Comparison of ENCODE assay signal across 8 cellular contexts in the genomic region with DNA sequence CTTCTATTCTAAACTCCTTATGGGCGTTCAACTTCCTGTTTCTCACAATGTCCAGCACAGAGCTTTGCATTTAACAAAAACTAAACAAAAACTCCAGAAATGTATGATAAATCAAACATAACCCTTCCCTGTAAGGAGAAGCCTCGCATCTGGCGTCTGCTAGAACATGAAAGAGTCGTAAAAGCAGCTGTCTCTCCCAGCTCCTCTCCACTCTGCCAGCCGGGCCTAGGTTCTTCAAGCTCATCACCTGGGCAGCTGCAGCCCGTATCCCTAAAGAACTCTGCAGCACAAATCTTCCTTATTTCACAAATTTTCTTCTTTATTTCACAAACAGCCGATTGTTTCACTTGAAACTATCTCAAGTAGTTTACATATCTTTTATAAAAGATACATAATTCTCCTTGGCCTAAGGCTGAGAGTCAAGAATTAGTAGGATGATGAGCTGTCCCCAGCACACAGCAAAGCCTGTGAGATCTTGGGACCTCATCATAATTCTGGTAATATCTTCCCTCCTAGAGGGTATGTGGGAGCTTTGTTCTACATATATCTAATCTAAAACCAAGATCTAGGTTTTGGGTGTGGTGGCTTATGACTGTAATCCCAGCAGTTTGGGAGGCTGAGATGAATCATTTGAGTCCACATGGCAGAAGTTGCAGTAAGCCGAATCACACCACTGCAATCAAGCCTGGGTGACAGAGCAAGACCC. TPM values are rescaled to one million over a fixed set of nuclear protein-coding genes. Genes with fewer than 3 reads are reported as not detected.
DNase-seq lines count a peak whose midpoint lies in the region; ATAC-seq and TF ChIP-seq lines count a peak whose summit lies in the region.

No MANE protein-coding gene starts in this region.

- no peaks in the 10 kb centered on the region for H3K27me3 Mint-ChIP-seq in T-helper 17 cell

- peaks cover 2% of the 10 kb centered on the region for H3K36me3 Mint-ChIP-seq in T-helper 17 cell (ENCODE audit: low read depth)

- H3K4me1 Mint-ChIP-seq in T-helper 17 cell: peaks cover 22% of the 10 kb centered on the region

- intact Hi-C loops in lower leg skin (cut with DNase I; ENCODE audit: low total_unique reads): no loop called here

- peak; percentile 95 for DNase-seq in ELR (ENCODE audit: low read depth)
- no peak for DNase-seq in T-helper 17 cell
- peak; percentile 63 for DNase-seq in stimulated activated CD4-positive, alpha-beta T cell treated with anti-CD3 and anti-CD28 coated beads, Interleukin-15, amount 100 ng/mL, for 24 hours
- no peak for DNase-seq in globus pallidus (ENCODE audit: low spot score)
- no peak for DNase-seq in NCI-H2029 (lab: John Stamatoyannopoulos, UW)
- no peak for DNase-seq in lower leg skin (ENCODE audit: low spot score in 2 of 2)
- DNase-seq in NCI-H345 treated with DMSO at 0.1 percent for 48 hours (lab: John Stamatoyannopoulos, UW; ENCODE audit: unreplicated experiment): no peak

- peak; percentile 73 for ATAC-seq in T-helper 17 cell
- ATAC-seq in esophagus mucosa: peak; percentile 77

- H3K9me3 ChIP-seq in T-helper 17 cell (ENCODE audit: control insufficient read depth, low read length, poor library complexity, severe bottlenecking): no peaks in the 10 kb centered on the region

- H3K4me3 Mint-ChIP-seq in T-helper 17 cell: no peak overlapping the region

- H3K27ac Mint-ChIP-seq in T-helper 17 cell: peak overlapping the region; percentile 88

- no peak for TF ChIP-seq POLR2A in lower leg skin (IDR thresholded peaks at IDR 0.05)

- WGBS in lower leg skin, 2 donors: 30 to 34% methylated on average over 8 of the region's 8 CpGs

- H3K4me3 ChIP-seq in lower leg skin (ENCODE audit: low read depth, poor library complexity, severe bottlenecking): no peak overlapping the region

- TF ChIP-seq CTCF in lower leg skin (IDR thresholded peaks at IDR 0.05): no peak

RNA-seq across cellular contexts. Expression of a gene that starts 35.3 kb away (rescaled TPM):
- total RNA-seq in T-helper 17 cell (100 to 1,000 TPM; 186 to 190 TPM), esophagus mucosa (2,122 TPM), lower leg skin (1,000 to 10,000 TPM; 1,272 to 1,552 (median 1,345) TPM)

Comparison
In these comparisons a context has a peak if more than half of its experiments do, and no peak if none do; other contexts are left out.
1. DNase-seq: peak in ELR (single experiment) and stimulated activated CD4-positive, alpha-beta T cell treated with anti-CD3 and anti-CD28 coated beads, Interleukin-15, amount 100 ng/mL, for 24 hours (single experiment); none in T-helper 17 cell (0 of 3), globus pallidus (single experiment), NCI-H2029 (single experiment), lower leg skin (0 of 2) and NCI-H345 treated with DMSO at 0.1 percent for 48 hours (single experiment).
2. RNA of a gene that starts 35.3 kb away (total RNA-seq): 2,122 TPM in esophagus mucosa (single experiment) and 1,272 to 1,552 TPM in lower leg skin; 186 to 190 TPM in T-helper 17 cell; every median in the first group is over 4 times any median in the second.